8 cellular contexts compared by ENCODE assay signal in the genomic region with DNA sequence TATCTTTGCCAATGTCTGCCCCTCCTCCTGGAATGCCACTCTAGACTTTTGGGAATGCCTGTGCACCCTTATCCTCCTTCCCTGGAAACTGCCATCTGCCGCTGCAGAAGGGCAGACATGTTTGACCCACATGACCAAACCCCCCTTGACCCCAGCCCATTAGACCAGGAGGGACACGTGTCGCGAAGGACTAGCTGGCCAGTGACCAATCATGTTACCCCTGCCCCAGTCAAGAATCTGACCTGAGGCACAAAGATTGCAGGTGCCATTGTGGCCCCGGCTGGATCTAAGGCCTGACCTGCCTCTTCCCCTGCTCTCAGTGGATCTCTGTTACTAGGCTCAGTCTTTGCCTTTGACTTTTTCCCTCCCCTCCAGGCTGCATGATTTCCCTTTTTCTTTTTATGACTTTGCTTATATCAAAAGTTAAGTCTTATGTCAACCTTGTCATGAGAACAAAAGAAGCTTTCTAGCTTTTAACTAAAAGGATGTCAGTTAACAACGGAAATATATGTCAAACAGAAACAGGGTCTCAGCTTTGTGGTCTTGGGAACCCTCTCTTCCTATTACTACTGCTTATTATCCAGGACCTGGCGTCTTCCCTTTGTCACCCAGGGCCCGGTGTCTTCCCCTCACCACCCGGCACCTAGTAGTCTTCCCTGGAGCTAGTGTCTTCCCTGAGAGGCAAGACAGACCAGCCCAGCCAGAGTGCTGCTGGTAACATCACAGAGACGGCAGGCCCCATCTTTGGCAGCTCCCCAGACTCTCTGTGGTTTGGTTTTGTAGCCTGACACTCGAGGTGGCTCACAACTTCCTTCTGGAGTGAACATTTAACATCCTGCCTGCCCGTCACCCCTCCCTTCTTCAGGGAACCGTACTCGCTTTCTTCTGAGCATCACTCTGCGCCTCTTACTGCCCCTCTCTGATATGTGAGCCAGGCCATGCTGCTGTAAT. TPM values are rescaled to one million over a fixed set of nuclear protein-coding genes. Genes with fewer than 3 reads are reported as not detected.
DNase-seq lines count a peak whose midpoint lies in the region; ATAC-seq and TF ChIP-seq lines count a peak whose summit lies in the region.

No MANE protein-coding gene starts in this region.

- no peak for TF ChIP-seq CTCF in RWPE2 (IDR thresholded peaks at IDR 0.05; ENCODE audit: poor library complexity, severe bottlenecking)

- no peak overlapping the region for H3K4me3 ChIP-seq in RWPE2 (ENCODE audit: severe bottlenecking)

- H3K27me3 ChIP-seq in RWPE2 (ENCODE audit: insufficient read depth, poor library complexity, severe bottlenecking): no peaks in the 10 kb centered on the region

- H3K27ac ChIP-seq in RWPE2 (ENCODE audit: poor library complexity, severe bottlenecking): peak overlapping the region; percentile 66

- peaks cover 30% of the 10 kb centered on the region for H3K4me1 ChIP-seq in RWPE2 (ENCODE audit: insufficient read depth, poor library complexity, severe bottlenecking)

- DNase-seq in Daoy (ENCODE audit: low read depth): peak; percentile 87
- no peak for DNase-seq in RWPE2 (ENCODE audit: low spot score)
- peak in 3 of 4 experiments; percentile 25 to 69 (median 67) for DNase-seq in activated naive CD4-positive, alpha-beta T cell (lab: John Stamatoyannopoulos, UW)
- DNase-seq in left lobe of liver (ENCODE audit: low spot score): no peak
- peak; percentile 49 to 65 for DNase-seq in stimulated activated CD8-positive, alpha-beta memory T cell treated with anti-CD3 and anti-CD28 coated beads, Interleukin-2, amount 100 ng/mL, for 48 hours (ENCODE audit: low read depth in 2 of 2)
- DNase-seq in NCI-H146 (lab: John Stamatoyannopoulos, UW): no peak

- H3K36me3 ChIP-seq in RWPE2 (ENCODE audit: low read depth): no peaks in the 10 kb centered on the region

- ATAC-seq in HG02759 (IDR thresholded peaks at IDR 0.05; ENCODE audit: unreplicated experiment) (peak; percentile 63), RWPE2 (ENCODE audit: low read depth) (no peak; the same call in 2 of the 3 replicates), left lobe of liver (peak; percentile 36), HG03565 (IDR thresholded peaks at IDR 0.05; ENCODE audit: unreplicated experiment) (no peak)

- H3K9me3 ChIP-seq in RWPE2 (ENCODE audit: severe bottlenecking): no peaks in the 10 kb centered on the region

RNA-seq across cellular contexts. Expression of gene PPIF, which starts 24.4 kb away (rescaled TPM):
- total RNA-seq in Daoy (2014; rRNA removed; shearing (Covaris generic)): 28.1 and 33.2 TPM in 2 replicates
- 93.4 TPM for total RNA-seq in left lobe of liver

Comparison
In these comparisons a context has a peak if more than half of its experiments do, and no peak if none do; other contexts are left out.
1. DNase-seq: peak in Daoy (single experiment), activated naive CD4-positive, alpha-beta T cell (3 of 4) and stimulated activated CD8-positive, alpha-beta memory T cell treated with anti-CD3 and anti-CD28 coated beads, Interleukin-2, amount 100 ng/mL, for 48 hours (2 of 2); none in RWPE2 (single experiment), left lobe of liver (single experiment) and NCI-H146 (single experiment).
2. ATAC-seq: peak in HG02759 (single experiment) and left lobe of liver (single experiment); none in RWPE2 (single experiment) and HG03565 (single experiment).